29 cellular contexts compared by ENCODE assay signal in genomic region chr10:116307450-116307849, GRCh38. TPM values are rescaled to one million over a fixed set of nuclear protein-coding genes. Genes with fewer than 3 reads are reported as not detected.
"Had no signal": no experiment of that assay in that cellular context is flagged by ENCODE, and none has a peak within 500 bp of the region (broad histone marks: within the 10 kb centered on the region; RNA-seq: fewer than 3 reads in every experiment).

No MANE protein-coding gene starts in this region.

- H2AFZ ChIP-seq: hepatocyte had no signal

- DNase-seq: effector CD4-positive, alpha-beta T cell; endodermal cell; erythroblast; foreskin melanocyte; head of caudate nucleus; kidney; left cardiac atrium; left ventricle myocardium inferior; lower lobe of right lung; midbrain; naive B cell; occipital lobe; psoas muscle; retina; right lobe of liver; stimulated activated CD4-positive, alpha-beta T cell treated with anti-CD3 and anti-CD28 coated beads, Interleukin-2, amount 100 ng/mL, for 48 hours; stimulated activated naive CD4-positive, alpha-beta T cell treated with Interleukin-2 at 50 U/mL for 16 hours; transverse colon had no signal

- H3K79me2 ChIP-seq: hepatocyte had no signal

- ATAC-seq: left cardiac atrium, lower lobe of right lung, right lobe of liver had no signal

- H3K27ac ChIP-seq: coronary artery, hepatocyte, left ventricle myocardium inferior, lower lobe of right lung, psoas muscle, right lobe of liver, thoracic aorta, transverse colon had no signal

- H3K36me3 ChIP-seq: left ventricle myocardium inferior, lower lobe of right lung, right lobe of liver, thoracic aorta, transverse colon had no signal

- H3K36me3 Mint-ChIP-seq: memory B cell, naive B cell had no signal

- H3K4me3 ChIP-seq: coronary artery, hepatocyte, left ventricle myocardium inferior, lower lobe of right lung, psoas muscle, right lobe of liver, smooth muscle cell, thoracic aorta, transverse colon had no signal

- H3K9me3 Mint-ChIP-seq: endodermal cell had no signal

- H3K4me2 ChIP-seq: hepatocyte, smooth muscle cell had no signal

- H3K9me3 ChIP-seq: lower lobe of right lung, psoas muscle, right lobe of liver, thoracic aorta, transverse colon had no signal

- H3K4me1 Mint-ChIP-seq: endodermal cell, memory B cell, naive B cell had no signal

- H3K27me3 Mint-ChIP-seq: memory B cell, naive B cell had no signal

- H3K4me3 Mint-ChIP-seq: endodermal cell, memory B cell, naive B cell, nephron had no signal

- H3K4me1 ChIP-seq: left ventricle myocardium inferior, lower lobe of right lung, psoas muscle, right lobe of liver, transverse colon had no signal

- FAIRE-seq: endothelial cell of umbilical vein, kidney, urothelium cell line had no signal

- H3K27ac Mint-ChIP-seq: endodermal cell, memory B cell, naive B cell, nephron had no signal

- H3K27me3 ChIP-seq: hepatocyte, right lobe of liver, transverse colon had no signal

RNA-seq across cellular contexts. Expression of gene CCDC172, which starts 16.8 kb away (rescaled TPM):
- total RNA-seq: chondrocyte, dermis microvascular lymphatic vessel endothelial cell, endothelial cell of umbilical vein, hepatocyte, kidney, left cardiac atrium, left ventricle myocardium inferior, lower lobe of right lung, occipital lobe, psoas muscle, right lobe of liver, smooth muscle cell, subcutaneous adipose tissue, thoracic aorta, transverse colon had no signal
- polyA plus RNA-seq: endothelial cell of umbilical vein, hepatocyte, psoas muscle, smooth muscle cell had no signal
